In genomic region chr6:122744247-122744646, GRCh38 we compare ENCODE assay signal across 1 cellular context.
A peak's percentile ranks its signal among the peaks of the same experiment; 100 is the strongest.
TF ChIP-seq lines count a peak whose summit lies in the region.

No MANE protein-coding gene starts in this region.

TF ChIP-seq in HepG2, 621 proteins besides CTCF, POLR2A, EP300 and RAD21:
- TF ChIP-seq SMC3 (IDR thresholded peaks at IDR 0.05; ENCODE audit: low read length) (peak; percentile 50), STAG1 (CRISPR knock-in tag; IDR thresholded peaks at IDR 0.05) (peak; percentile 44)
